In genomic region chr17:28147026-28147425, GRCh38 we compare ENCODE assay signal across 22 cellular contexts.
DNase-seq lines count a peak whose midpoint lies in the region; TF ChIP-seq lines count a peak whose summit lies in the region.
"Had no signal": no experiment of that assay in that cellular context is flagged by ENCODE, and none has a peak within 500 bp of the region (broad histone marks: within the 10 kb centered on the region; RNA-seq: fewer than 3 reads in every experiment).

No MANE protein-coding gene starts in this region.

- peak; percentile 74 for DNase-seq in NCI-H1092 treated with DMSO at 0.1 percent for 48 hours (lab: John Stamatoyannopoulos, UW)
- peak; percentile 80 for DNase-seq in NCI-H748 (lab: John Stamatoyannopoulos, UW; ENCODE audit: unreplicated experiment)
- DNase-seq in erythroblast (lab: John Stamatoyannopoulos, UW), result peak; percentile 9 to 41
- no peak for DNase-seq in UCSD-AML1 (lab: John Stamatoyannopoulos, UW; ENCODE audit: unreplicated experiment)
- DNase-seq in foreskin melanocyte, result no peak
- no peak for DNase-seq in osteoblast (ENCODE audit: insufficient read length, low spot score, missing footprints)
- no peak for DNase-seq in NCI-H446 (lab: John Stamatoyannopoulos, UW)
- DNase-seq: activated CD4-positive, alpha-beta T cell treated with anti-CD3 and anti-CD28 coated beads for 36 hours; activated CD8-positive, alpha-beta T cell treated with anti-CD3 and anti-CD28 coated beads, Interleukin-2, amount 10 ng/mL, durations not matched to agents 7 days and 5 days; activated effector memory CD4-positive, alpha-beta T cell treated with Interleukin-2 at 50 U/mL for 16 hours; activated naive CD8-positive, alpha-beta T cell treated with anti-CD3 and anti-CD28 coated beads, Interleukin-2, amount 10 ng/mL, durations not matched to agents 7 days and 5 days; Calu3; EL; natural killer cell; NCI-H187 treated with DMSO at 0.1 percent for 48 hours; NK-92 treated with Interleukin-12 subunit alpha and Interleukin-12 subunit beta, amount 100 ng/mL, for 24 hours; SHP77; stimulated activated CD8-positive, alpha-beta memory T cell treated with anti-CD3 and anti-CD28 coated beads, Interleukin-4, amount 100 ng/mL, for 48 hours; trophoblast cell had no signal

- no peak for TF ChIP-seq POLR2A in erythroblast (IDR thresholded peaks at IDR 0.05; ENCODE audit: low read length)

- peaks cover 5% of the 10 kb centered on the region for H3K36me3 ChIP-seq in osteoblast (ENCODE audit: insufficient read depth, low read length)

- H3K4me1 ChIP-seq in osteoblast (ENCODE audit: insufficient read depth, low read length), result no peaks in the 10 kb centered on the region

- H3K27me3 ChIP-seq in osteoblast (ENCODE audit: insufficient read depth, low read length), result no peaks in the 10 kb centered on the region

- H2AFZ ChIP-seq in osteoblast (ENCODE audit: low read length), result no peak overlapping the region

- H4K20me1 ChIP-seq in osteoblast (ENCODE audit: insufficient read depth, low read length), result no peaks in the 10 kb centered on the region

- no peak overlapping the region for H3K27ac ChIP-seq in osteoblast (ENCODE audit: low read depth, low read length)
- H3K27ac ChIP-seq: C4-2B, skin epidermis had no signal

- H3K9me3 ChIP-seq in osteoblast (ENCODE audit: low read depth, low read length), result no peaks in the 10 kb centered on the region

- H3K4me3 ChIP-seq in osteoblast (ENCODE audit: insufficient read depth, low read length), result no peak overlapping the region
- H3K4me3 ChIP-seq: GM12878, skin epidermis had no signal

- TF ChIP-seq CTCF in osteoblast (IDR thresholded peaks at IDR 0.05; ENCODE audit: extremely low read depth, low read depth, low read length), result no peak

- H3K79me2 ChIP-seq in osteoblast (ENCODE audit: insufficient read depth, low read length), result no peaks in the 10 kb centered on the region

- H3K4me2 ChIP-seq in osteoblast (ENCODE audit: insufficient read depth, low read length), result no peak overlapping the region

Comparison
In these comparisons a context has a peak if more than half of its experiments do, and no peak if none do; other contexts are left out.
1. DNase-seq: peak in NCI-H1092 treated with DMSO at 0.1 percent for 48 hours (single experiment), NCI-H748 (single experiment) and erythroblast (2 of 2); none in UCSD-AML1 (single experiment), foreskin melanocyte (single experiment), osteoblast (single experiment) and NCI-H446 (0 of 2).